Comparison of ENCODE assay signal across 7 cellular contexts in genomic region chr11:20609727-20610707, GRCh38. TPM values are rescaled to one million over a fixed set of nuclear protein-coding genes. Genes with fewer than 3 reads are reported as not detected.
A peak's percentile ranks its signal among the peaks of the same experiment; 100 is the strongest.
DNase-seq lines count a peak whose midpoint lies in the region; ATAC-seq, FAIRE-seq and TF ChIP-seq lines count a peak whose summit lies in the region.

No MANE protein-coding gene starts in this region.

- ATAC-seq in HG02610 (IDR thresholded peaks at IDR 0.05; ENCODE audit: unreplicated experiment) = peak; percentile 97

- peaks cover 6% of the 10 kb centered on the region for H3K4me1 Mint-ChIP-seq in activated naive CD8-positive, alpha-beta T cell treated with anti-CD3 and anti-CD28 coated beads for 36 hours

- H3K36me3 Mint-ChIP-seq in activated naive CD8-positive, alpha-beta T cell treated with anti-CD3 and anti-CD28 coated beads for 36 hours = no peaks in the 10 kb centered on the region

- H3K4me3 Mint-ChIP-seq in activated naive CD8-positive, alpha-beta T cell treated with anti-CD3 and anti-CD28 coated beads for 36 hours = peak overlapping the region; percentile 15

- intact Hi-C loops in cardiac septum (cut with DNase I) = loop anchor here (2.0 kb wide), 1 partner anchor 213 kb away; no protein-coding TSS in a partner anchor

- H3K27me3 Mint-ChIP-seq in activated naive CD8-positive, alpha-beta T cell treated with anti-CD3 and anti-CD28 coated beads for 36 hours = peaks cover 80% of the 10 kb centered on the region

- peak; percentile 84 for FAIRE-seq in GM12891 (lab: Jason Lieb, UNC)

- H3K9me3 Mint-ChIP-seq in activated naive CD8-positive, alpha-beta T cell treated with anti-CD3 and anti-CD28 coated beads for 36 hours = no peaks in the 10 kb centered on the region

- no peak overlapping the region for H3K27ac Mint-ChIP-seq in activated naive CD8-positive, alpha-beta T cell treated with anti-CD3 and anti-CD28 coated beads for 36 hours

- DNase-seq in GM12891 (ENCODE audit: insufficient read length, low spot score) (peak; percentile 48), MV-4-11 (lab: John Stamatoyannopoulos, UW) (peak; percentile 62), SK-N-DZ (ENCODE audit: low spot score) (peak; percentile 90), cardiac septum (ENCODE audit: low spot score) (peak; percentile 83), renal cortical epithelial cell (ENCODE audit: low read depth) (peak; percentile 73)
- DNase-seq in activated naive CD8-positive, alpha-beta T cell treated with anti-CD3 and anti-CD28 coated beads for 36 hours = peak; percentile 72

- TF ChIP-seq POLR2A in GM12891 (IDR thresholded peaks at IDR 0.05; ENCODE audit: low read depth, low read length) = no peak

TF ChIP-seq in GM12891, 5 proteins besides CTCF, POLR2A, EP300 and RAD21:
- no peak for TF ChIP-seq SPI1 (IDR thresholded peaks at IDR 0.05; ENCODE audit: low read depth, low read length)
- TF ChIP-seq PAX5 (IDR thresholded peaks at IDR 0.05; ENCODE audit: insufficient read depth, low read length, severe bottlenecking) = no peak
- no peak for TF ChIP-seq POU2F2 (IDR thresholded peaks at IDR 0.05; ENCODE audit: low read depth, low read length)
- no peak for TF ChIP-seq TAF1 (IDR thresholded peaks at IDR 0.05; ENCODE audit: low read depth, low read length)
- TF ChIP-seq POLR2AphosphoS5 (IDR thresholded peaks at IDR 0.05; ENCODE audit: low read depth, low read length) = no peak

RNA-seq across cellular contexts. Expression of gene SLC6A5, which starts 10.6 kb away (rescaled TPM):
- 0.06 TPM for polyA plus RNA-seq in GM12891 (2012; ENCODE audit: low read depth, missing spikeins)
- 0.08 and 0.23 TPM in 2 replicates for polyA plus RNA-seq in SK-N-DZ (2014; cell fraction: cytosol; rRNA removed)
- polyA plus RNA-seq in SK-N-DZ (2014; cell fraction: nucleus; rRNA removed) = 0.16 and 0.47 TPM in 2 replicates
- not detected for total RNA-seq in activated naive CD8-positive, alpha-beta T cell treated with anti-CD3 and anti-CD28 coated beads for 36 hours
- not detected for total RNA-seq in cardiac septum
- not detected in 2 replicates for total RNA-seq in renal cortical epithelial cell

RNA-seq across cellular contexts. Expression of gene NELL1, which starts 59.4 kb away (rescaled TPM):
- polyA plus RNA-seq in GM12891 (2012; ENCODE audit: low read depth, missing spikeins) = not detected
- 77.9 and 81.1 TPM in 2 replicates for polyA plus RNA-seq in SK-N-DZ (2014; cell fraction: cytosol; rRNA removed)
- 25.9 and 36.9 TPM in 2 replicates for polyA plus RNA-seq in SK-N-DZ (2014; cell fraction: nucleus; rRNA removed)
- total RNA-seq in activated naive CD8-positive, alpha-beta T cell treated with anti-CD3 and anti-CD28 coated beads for 36 hours = not detected
- total RNA-seq in cardiac septum (not detected), renal cortical epithelial cell (not detected in 2 replicates)

Comparison
In these comparisons a context has a peak if more than half of its experiments do, and no peak if none do; other contexts are left out.
1. Peak in every context shown above with its lines: DNase-seq and ATAC-seq.